Comparison of ENCODE assay signal across 11 cellular contexts in the genomic region with DNA sequence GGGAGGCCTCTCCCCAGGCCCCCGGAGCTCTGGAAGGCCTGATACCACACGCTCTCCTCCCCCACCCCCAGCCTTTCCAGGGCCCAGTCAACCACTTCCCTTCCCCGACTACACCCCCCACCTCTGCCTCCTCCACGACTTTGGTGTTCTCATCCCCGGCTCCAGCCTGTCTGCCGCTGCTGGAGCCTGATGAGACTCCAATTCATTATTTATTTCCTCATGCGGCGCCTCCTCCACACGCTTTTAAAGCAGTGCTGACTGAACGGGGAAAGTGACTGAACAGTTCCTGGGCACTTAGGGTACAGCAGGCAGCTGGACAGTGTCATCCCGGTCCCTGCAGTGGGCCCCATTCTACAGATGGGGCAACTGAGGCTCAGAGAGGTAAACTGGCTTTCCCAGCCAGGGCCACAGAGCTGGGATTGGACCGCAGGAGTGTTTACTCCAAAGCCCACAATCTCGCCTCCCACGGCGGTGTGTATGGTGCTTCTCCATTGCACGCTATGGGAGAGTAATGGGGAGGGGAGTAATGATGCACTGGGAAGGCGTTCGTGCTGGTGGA. TPM values are rescaled to one million over a fixed set of nuclear protein-coding genes. Genes with fewer than 3 reads are reported as not detected.
DNase-seq lines count a peak whose midpoint lies in the region; ATAC-seq, FAIRE-seq and TF ChIP-seq lines count a peak whose summit lies in the region.
"Had no signal": no experiment of that assay in that cellular context is flagged by ENCODE, and none has a peak within 500 bp of the region (broad histone marks: within the 10 kb centered on the region; RNA-seq: fewer than 3 reads in every experiment).

No MANE protein-coding gene starts in this region.

- TF ChIP-seq EP300 in A549 (IDR thresholded peaks at IDR 0.05): no peak

- CTCF ChIA-PET in A549 (lab: Yijun Ruan, JAX): interaction anchor here (2.1 to 25.8 kb wide), 5 partner anchors 7 to 234 kb away, joined by 7 to 480 read pairs (median 33); no protein-coding TSS in a partner anchor
- CTCF ChIA-PET in WTC11 (lab: Charles Lee): interaction anchor here (1.0 to 2.2 kb wide), 6 partner anchors 11 to 277 kb away, joined by 3 to 16 read pairs (median 4); no protein-coding TSS in a partner anchor

- H3K4me2 ChIP-seq in A549: no peak overlapping the region

- H3K4me1 Mint-ChIP-seq in WTC11: peaks cover 15% of the 10 kb centered on the region
- H3K4me1 Mint-ChIP-seq: activated naive CD8-positive, alpha-beta T cell treated with anti-CD3 and anti-CD28 coated beads for 36 hours had no signal

- no peak overlapping the region for H3K27ac Mint-ChIP-seq in WTC11
- H3K27ac Mint-ChIP-seq: activated naive CD8-positive, alpha-beta T cell treated with anti-CD3 and anti-CD28 coated beads for 36 hours had no signal

- FAIRE-seq in A549 (lab: Jason Lieb, UNC): no peak
- FAIRE-seq: D721Med had no signal

- no peak for TF ChIP-seq POLR2A in A549 (IDR thresholded peaks at IDR 0.05; ENCODE audit: low read length)

- ATAC-seq in A549 (peak in 1 of 2 experiments; percentile 9; a peak in 1 of 6 replicates), WTC11 (peak; percentile 63), GM21528 (IDR thresholded peaks at IDR 0.05; ENCODE audit: low FRiP score, unreplicated experiment) (no peak), GM18870 (IDR thresholded peaks at IDR 0.05; ENCODE audit: unreplicated experiment) (no peak), HG03571 (IDR thresholded peaks at IDR 0.05; ENCODE audit: unreplicated experiment) (no peak)

- H3K27me3 Mint-ChIP-seq in WTC11 (ENCODE audit: low read depth): no peaks in the 10 kb centered on the region
- H3K27me3 Mint-ChIP-seq: activated naive CD8-positive, alpha-beta T cell treated with anti-CD3 and anti-CD28 coated beads for 36 hours had no signal

- H3K4me3 ChIP-seq in A549 (no peak overlapping the region), HAP-1 (no peak overlapping the region)

- POLR2A ChIA-PET in A549 (lab: Yijun Ruan, JAX): no interaction called here
- POLR2A ChIA-PET in WTC11 (lab: Charles Lee): no interaction called here

- DNase-seq in A549 (ENCODE audit: low read depth in 1 of 2, low spot score in 1 of 2): no peak
- DNase-seq in HAP-1 (ENCODE audit: low spot score in 2 of 2): peak; percentile 21 to 40
- DNase-seq in WTC11 (ENCODE audit: low spot score): peak; percentile 24
- DNase-seq in kidney glomerular epithelial cell (lab: John Stamatoyannopoulos, UW): peak; percentile 96
- no peak for DNase-seq in stimulated activated CD4-positive, alpha-beta T cell treated with anti-CD3 and anti-CD28 coated beads, Interleukin-4, amount 100 ng/mL, for 4 hours
- DNase-seq: activated naive CD8-positive, alpha-beta T cell treated with anti-CD3 and anti-CD28 coated beads for 36 hours; stimulated activated CD4-positive, alpha-beta T cell treated with anti-CD3 and anti-CD28 coated beads, Interleukin-15, amount 100 ng/mL, for 24 hours had no signal

- H3K36me3 Mint-ChIP-seq in WTC11: peaks cover 27% of the 10 kb centered on the region
- H3K36me3 Mint-ChIP-seq: activated naive CD8-positive, alpha-beta T cell treated with anti-CD3 and anti-CD28 coated beads for 36 hours had no signal

- H3K27me3 ChIP-seq in HAP-1 (ENCODE audit: low read depth): no peaks in the 10 kb centered on the region

- no peak for TF ChIP-seq CTCF in A549 (IDR thresholded peaks at IDR 0.05)
- TF ChIP-seq CTCF in WTC11 (IDR thresholded peaks at IDR 0.05): no peak

- no peaks in the 10 kb centered on the region for H3K9me3 ChIP-seq in A549
- H3K9me3 ChIP-seq in HAP-1: no peaks in the 10 kb centered on the region

- H3K36me3 ChIP-seq in HAP-1 (replicated peaks): no peaks in the 10 kb centered on the region

- 80% methylated on average over 17 of the region's 18 CpGs for WGBS in A549 (ENCODE audit: missing lambda C conversion rate)

- no peak for TF ChIP-seq RAD21 in A549 (conservative IDR thresholded peaks at IDR 0.05 in 1 of 2, IDR thresholded peaks at IDR 0.05 in 1 of 2)

- H3K4me3 Mint-ChIP-seq in WTC11: no peak overlapping the region
- H3K4me3 Mint-ChIP-seq: activated naive CD8-positive, alpha-beta T cell treated with anti-CD3 and anti-CD28 coated beads for 36 hours had no signal

- peak overlapping the region; percentile 16 to 70; a peak in 4 of 6 replicates for H3K27ac ChIP-seq in A549

- no peaks in the 10 kb centered on the region for H3K9me3 Mint-ChIP-seq in WTC11
- H3K9me3 Mint-ChIP-seq: activated naive CD8-positive, alpha-beta T cell treated with anti-CD3 and anti-CD28 coated beads for 36 hours had no signal

- H3K4me1 ChIP-seq in A549: peaks cover 19% of the 10 kb centered on the region
- peaks cover 7% of the 10 kb centered on the region for H3K4me1 ChIP-seq in HAP-1

- in situ Hi-C loops in HAP-1 (cut with MboI; ENCODE audit: low sequenced_read_pairs): no loop called here

TF ChIP-seq in A549, 52 proteins besides CTCF, POLR2A, EP300 and RAD21 (continues in another document):
- TF ChIP-seq HOXB13 (CRISPR knock-in tag; IDR thresholded peaks at IDR 0.05; ENCODE audit: low read depth): no peak
- TF ChIP-seq, protein P1, sequence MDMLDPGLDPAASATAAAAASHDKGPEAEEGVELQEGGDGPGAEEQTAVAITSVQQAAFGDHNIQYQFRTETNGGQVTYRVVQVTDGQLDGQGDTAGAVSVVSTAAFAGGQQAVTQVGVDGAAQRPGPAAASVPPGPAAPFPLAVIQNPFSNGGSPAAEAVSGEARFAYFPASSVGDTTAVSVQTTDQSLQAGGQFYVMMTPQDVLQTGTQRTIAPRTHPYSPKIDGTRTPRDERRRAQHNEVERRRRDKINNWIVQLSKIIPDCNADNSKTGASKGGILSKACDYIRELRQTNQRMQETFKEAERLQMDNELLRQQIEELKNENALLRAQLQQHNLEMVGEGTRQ (IDR thresholded peaks at IDR 0.05): no peak

TF ChIP-seq in WTC11, 78 proteins besides CTCF, POLR2A, EP300 and RAD21:
- no peak for TF ChIP-seq PRRX2 (CRISPR knock-in tag; IDR thresholded peaks at IDR 0.05)
- TF ChIP-seq, protein P2, sequence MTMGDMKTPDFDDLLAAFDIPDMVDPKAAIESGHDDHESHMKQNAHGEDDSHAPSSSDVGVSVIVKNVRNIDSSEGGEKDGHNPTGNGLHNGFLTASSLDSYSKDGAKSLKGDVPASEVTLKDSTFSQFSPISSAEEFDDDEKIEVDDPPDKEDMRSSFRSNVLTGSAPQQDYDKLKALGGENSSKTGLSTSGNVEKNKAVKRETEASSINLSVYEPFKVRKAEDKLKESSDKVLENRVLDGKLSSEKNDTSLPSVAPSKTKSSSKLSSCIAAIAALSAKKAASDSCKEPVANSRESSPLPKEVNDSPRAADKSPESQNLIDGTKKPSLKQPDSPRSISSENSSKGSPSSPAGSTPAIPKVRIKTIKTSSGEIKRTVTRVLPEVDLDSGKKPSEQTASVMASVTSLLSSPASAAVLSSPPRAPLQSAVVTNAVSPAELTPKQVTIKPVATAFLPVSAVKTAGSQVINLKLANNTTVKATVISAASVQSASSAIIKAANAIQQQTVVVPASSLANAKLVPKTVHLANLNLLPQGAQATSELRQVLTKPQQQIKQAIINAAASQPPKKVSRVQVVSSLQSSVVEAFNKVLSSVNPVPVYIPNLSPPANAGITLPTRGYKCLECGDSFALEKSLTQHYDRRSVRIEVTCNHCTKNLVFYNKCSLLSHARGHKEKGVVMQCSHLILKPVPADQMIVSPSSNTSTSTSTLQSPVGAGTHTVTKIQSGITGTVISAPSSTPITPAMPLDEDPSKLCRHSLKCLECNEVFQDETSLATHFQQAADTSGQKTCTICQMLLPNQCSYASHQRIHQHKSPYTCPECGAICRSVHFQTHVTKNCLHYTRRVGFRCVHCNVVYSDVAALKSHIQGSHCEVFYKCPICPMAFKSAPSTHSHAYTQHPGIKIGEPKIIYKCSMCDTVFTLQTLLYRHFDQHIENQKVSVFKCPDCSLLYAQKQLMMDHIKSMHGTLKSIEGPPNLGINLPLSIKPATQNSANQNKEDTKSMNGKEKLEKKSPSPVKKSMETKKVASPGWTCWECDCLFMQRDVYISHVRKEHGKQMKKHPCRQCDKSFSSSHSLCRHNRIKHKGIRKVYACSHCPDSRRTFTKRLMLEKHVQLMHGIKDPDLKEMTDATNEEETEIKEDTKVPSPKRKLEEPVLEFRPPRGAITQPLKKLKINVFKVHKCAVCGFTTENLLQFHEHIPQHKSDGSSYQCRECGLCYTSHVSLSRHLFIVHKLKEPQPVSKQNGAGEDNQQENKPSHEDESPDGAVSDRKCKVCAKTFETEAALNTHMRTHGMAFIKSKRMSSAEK (CRISPR knock-in tag; IDR thresholded peaks at IDR 0.05; ENCODE audit: borderline replicate concordance): no peak
- TF ChIP-seq ATF2 (CRISPR knock-in tag; IDR thresholded peaks at IDR 0.05; ENCODE audit: borderline replicate concordance, low read depth): no peak
- TF ChIP-seq TEAD1 (CRISPR knock-in tag; IDR thresholded peaks at IDR 0.05): no peak
- no peak for TF ChIP-seq ZBTB21 (CRISPR knock-in tag; IDR thresholded peaks at IDR 0.05; ENCODE audit: borderline replicate concordance)
- no peak for TF ChIP-seq CREB1 (CRISPR knock-in tag; IDR thresholded peaks at IDR 0.05)
- TF ChIP-seq ZNF121 (CRISPR knock-in tag; IDR thresholded peaks at IDR 0.05): no peak

RNA-seq across cellular contexts. Expression of gene RPL26L1, which starts 15.9 kb away (rescaled TPM):
- polyA plus RNA-seq in A549 (2011; rRNA removed) (109 and 157 TPM in 2 replicates), A549 (2017; fragmentation: RNase III; extraction: RNeasy Plus Mini Kit Qiagen cat#74134 plus additional on column Dnase treatment) (146 to 160 TPM (median 150 TPM) in 3 replicates)
- 170 and 222 TPM in 2 replicates for polyA plus RNA-seq in A549 (2012; cell fraction: cytosol; rRNA removed)
- 83.2 and 128 TPM in 2 replicates for polyA plus RNA-seq in A549 (2012; cell fraction: nucleus; rRNA removed)
- polyA minus RNA-seq in A549 (2011; rRNA and poly(A)+ RNA removed): 62.0 and 65.1 TPM in 2 replicates
- total RNA-seq in WTC11 (2021): 46.2 to 52.2 TPM (median 51.9 TPM) in 3 replicates

RNA-seq across cellular contexts. Expression of gene ATP6V0E1, which starts 40.2 kb away (rescaled TPM):
- polyA plus RNA-seq in A549 (2011; rRNA removed) (297 and 389 TPM in 2 replicates), A549 (2017; fragmentation: RNase III; extraction: RNeasy Plus Mini Kit Qiagen cat#74134 plus additional on column Dnase treatment) (323 to 344 TPM (median 328 TPM) in 3 replicates)
- polyA plus RNA-seq in A549 (2012; cell fraction: cytosol; rRNA removed): 250 and 288 TPM in 2 replicates
- 64.3 and 84.3 TPM in 2 replicates for polyA plus RNA-seq in A549 (2012; cell fraction: nucleus; rRNA removed)
- polyA minus RNA-seq in A549 (2011; rRNA and poly(A)+ RNA removed): 107 and 112 TPM in 2 replicates
- 72.7 to 80.9 TPM (median 77.1 TPM) in 3 replicates for total RNA-seq in WTC11 (2021)

Comparison
In these comparisons a context has a peak if more than half of its experiments do, and no peak if none do; other contexts are left out.
1. DNase-seq: peak in HAP-1 (2 of 2), WTC11 (single experiment) and kidney glomerular epithelial cell (single experiment); none in A549 (0 of 2) and stimulated activated CD4-positive, alpha-beta T cell treated with anti-CD3 and anti-CD28 coated beads, Interleukin-4, amount 100 ng/mL, for 4 hours (0 of 2).